ENCODE assay signal across 40 cellular contexts in genomic region chr7:114190387-114190786, GRCh38.
"Had no signal": no experiment of that assay in that cellular context is flagged by ENCODE, and none has a peak within 500 bp of the region (broad histone marks: within the 10 kb centered on the region; RNA-seq: fewer than 3 reads in every experiment).

No MANE protein-coding gene starts in this region.

- H3K4me1 ChIP-seq: adrenal gland, ascending aorta, body of pancreas, breast epithelium had no signal

- H3K36me3 Mint-ChIP-seq: activated naive CD4-positive, alpha-beta T cell treated with anti-CD3 and anti-CD28 coated beads, Interleukin-2, amount 10 ng/mL, durations not matched to agents 7 days and 5 days; activated naive CD4-positive, alpha-beta T cell treated with anti-CD3 and anti-CD28 coated beads, Interleukin-2, amount 50 U/mL, for 24 hours; activated naive CD4-positive, alpha-beta T cell treated with anti-CD3 and anti-CD28 coated beads, Interleukin-2, amount 50 U/mL, for 72 hours; activated naive CD8-positive, alpha-beta T cell; activated naive CD8-positive, alpha-beta T cell treated with anti-CD3 and anti-CD28 coated beads for 36 hours; activated naive CD8-positive, alpha-beta T cell treated with anti-CD3 and anti-CD28 coated beads, Interleukin-2, amount 10 ng/mL, durations not matched to agents 7 days and 5 days; brain had no signal

- H3K27ac ChIP-seq: adrenal gland, ascending aorta, body of pancreas, brain microvascular endothelial cell, breast epithelium, cardiac muscle cell had no signal

- H3K27ac Mint-ChIP-seq: activated naive CD4-positive, alpha-beta T cell treated with anti-CD3 and anti-CD28 coated beads for 36 hours; activated naive CD4-positive, alpha-beta T cell treated with anti-CD3 and anti-CD28 coated beads, Interleukin-2, amount 10 ng/mL, durations not matched to agents 7 days and 5 days; activated naive CD4-positive, alpha-beta T cell treated with anti-CD3 and anti-CD28 coated beads, Interleukin-2, amount 50 U/mL, for 24 hours; activated naive CD4-positive, alpha-beta T cell treated with anti-CD3 and anti-CD28 coated beads, Interleukin-2, amount 50 U/mL, for 72 hours; activated naive CD8-positive, alpha-beta T cell; activated naive CD8-positive, alpha-beta T cell treated with anti-CD3 and anti-CD28 coated beads for 36 hours; activated naive CD8-positive, alpha-beta T cell treated with anti-CD3 and anti-CD28 coated beads, Interleukin-2, amount 10 ng/mL, durations not matched to agents 7 days and 5 days; activated naive CD8-positive, alpha-beta T cell treated with anti-CD3 and anti-CD28 coated beads, Interleukin-2, amount 50 U/mL, for 24 hours; activated T-cell treated with anti-CD3 and anti-CD28 coated beads, Interleukin-2, amount 50 U/mL, for 24 hours; activated T-cell treated with anti-CD3 and anti-CD28 coated beads, Interleukin-2, amount 50 U/mL, for 72 hours; activated T-helper 1 cell treated with anti-CD3 and anti-CD28 coated beads, Interleukin-12 subunit alpha, Interleukin-12 subunit beta, Interleukin-2, Interleukin-4 antibody, amounts not matched to agents 30 ng/mL and 10 ng/mL and 1 ng/mL, durations not matched to agents 14 hours and 24 hours and 36 hours; activated T-helper 17 cell treated with anti-CD3 and anti-CD28 coated beads, Interleukin-2, amount 50 U/mL, for 72 hours; activated T-helper 2 cell treated with anti-CD3 and anti-CD28 coated beads, Interferon-gamma antibody, Interleukin-2, Interleukin-4, amounts not matched to agents 10 μg/mL and 5 μg/mL and 100 μg/mL, durations not matched to agents 14 hours and 24 hours and 36 hours; brain had no signal

- H3K9me3 ChIP-seq: adrenal gland, ascending aorta, body of pancreas, breast epithelium had no signal

- FAIRE-seq: astrocyte, bronchial epithelial cell had no signal

- H3K4me3 Mint-ChIP-seq: activated naive CD4-positive, alpha-beta T cell treated with anti-CD3 and anti-CD28 coated beads for 36 hours; activated naive CD4-positive, alpha-beta T cell treated with anti-CD3 and anti-CD28 coated beads, Interleukin-2, amount 10 ng/mL, durations not matched to agents 7 days and 5 days; activated naive CD4-positive, alpha-beta T cell treated with anti-CD3 and anti-CD28 coated beads, Interleukin-2, amount 50 U/mL, for 24 hours; activated naive CD8-positive, alpha-beta T cell; activated naive CD8-positive, alpha-beta T cell treated with anti-CD3 and anti-CD28 coated beads for 36 hours; activated naive CD8-positive, alpha-beta T cell treated with anti-CD3 and anti-CD28 coated beads, Interleukin-2, amount 10 ng/mL, durations not matched to agents 7 days and 5 days; activated naive CD8-positive, alpha-beta T cell treated with anti-CD3 and anti-CD28 coated beads, Interleukin-2, amount 50 U/mL, for 24 hours; activated T-cell treated with anti-CD3 and anti-CD28 coated beads, Interleukin-2, amount 50 U/mL, for 24 hours; activated T-cell treated with anti-CD3 and anti-CD28 coated beads, Interleukin-2, amount 50 U/mL, for 4 hours; activated T-cell treated with anti-CD3 and anti-CD28 coated beads, Interleukin-2, amount 50 U/mL, for 72 hours; activated T-helper 1 cell treated with anti-CD3 and anti-CD28 coated beads, Interleukin-12 subunit alpha, Interleukin-12 subunit beta, Interleukin-2, Interleukin-4 antibody, amounts not matched to agents 30 ng/mL and 10 ng/mL and 1 ng/mL, durations not matched to agents 14 hours and 24 hours and 36 hours; activated T-helper 17 cell treated with anti-CD3 and anti-CD28 coated beads, Interleukin-2, amount 50 U/mL, for 72 hours; brain; central memory CD8-positive, alpha-beta T cell had no signal

- ATAC-seq: activated naive CD4-positive, alpha-beta T cell treated with anti-CD3 and anti-CD28 coated beads, Interleukin-2, amount 50 U/mL, for 72 hours; activated naive CD8-positive, alpha-beta T cell treated with anti-CD3 and anti-CD28 coated beads, Interleukin-2, amount 50 U/mL, for 24 hours; activated T-cell treated with anti-CD3 and anti-CD28 coated beads, Interleukin-2, amount 50 U/mL, for 4 hours; activated T-cell treated with anti-CD3 and anti-CD28 coated beads, Interleukin-2, amount 50 U/mL, for 72 hours; activated T-helper 17 cell treated with anti-CD3 and anti-CD28 coated beads, Interleukin-2, amount 50 U/mL, for 72 hours; body of pancreas had no signal

- H3K4me3 ChIP-seq: adrenal gland, ascending aorta, body of pancreas, breast epithelium, cardiac muscle cell had no signal

- H3K4me1 Mint-ChIP-seq: activated naive CD4-positive, alpha-beta T cell treated with anti-CD3 and anti-CD28 coated beads, Interleukin-2, amount 10 ng/mL, durations not matched to agents 7 days and 5 days; activated naive CD4-positive, alpha-beta T cell treated with anti-CD3 and anti-CD28 coated beads, Interleukin-2, amount 50 U/mL, for 24 hours; activated naive CD8-positive, alpha-beta T cell treated with anti-CD3 and anti-CD28 coated beads for 36 hours; activated naive CD8-positive, alpha-beta T cell treated with anti-CD3 and anti-CD28 coated beads, Interleukin-2, amount 10 ng/mL, durations not matched to agents 7 days and 5 days; activated naive CD8-positive, alpha-beta T cell treated with anti-CD3 and anti-CD28 coated beads, Interleukin-2, amount 50 U/mL, for 24 hours; activated T-helper 17 cell treated with anti-CD3 and anti-CD28 coated beads, Interleukin-2, amount 50 U/mL, for 72 hours; central memory CD8-positive, alpha-beta T cell had no signal

- H3K9me3 Mint-ChIP-seq: activated naive CD4-positive, alpha-beta T cell treated with anti-CD3 and anti-CD28 coated beads for 36 hours; activated naive CD4-positive, alpha-beta T cell treated with anti-CD3 and anti-CD28 coated beads, Interleukin-2, amount 10 ng/mL, durations not matched to agents 7 days and 5 days; activated naive CD4-positive, alpha-beta T cell treated with anti-CD3 and anti-CD28 coated beads, Interleukin-2, amount 50 U/mL, for 24 hours; activated naive CD4-positive, alpha-beta T cell treated with anti-CD3 and anti-CD28 coated beads, Interleukin-2, amount 50 U/mL, for 72 hours; activated naive CD8-positive, alpha-beta T cell treated with anti-CD3 and anti-CD28 coated beads for 36 hours; activated naive CD8-positive, alpha-beta T cell treated with anti-CD3 and anti-CD28 coated beads, Interleukin-2, amount 10 ng/mL, durations not matched to agents 7 days and 5 days; activated naive CD8-positive, alpha-beta T cell treated with anti-CD3 and anti-CD28 coated beads, Interleukin-2, amount 50 U/mL, for 24 hours; activated T-cell treated with anti-CD3 and anti-CD28 coated beads, Interleukin-2, amount 50 U/mL, for 24 hours; activated T-cell treated with anti-CD3 and anti-CD28 coated beads, Interleukin-2, amount 50 U/mL, for 4 hours; activated T-cell treated with anti-CD3 and anti-CD28 coated beads, Interleukin-2, amount 50 U/mL, for 72 hours; activated T-helper 1 cell treated with anti-CD3 and anti-CD28 coated beads, Interleukin-12 subunit alpha, Interleukin-12 subunit beta, Interleukin-2, Interleukin-4 antibody, amounts not matched to agents 30 ng/mL and 10 ng/mL and 1 ng/mL, durations not matched to agents 14 hours and 24 hours and 36 hours; activated T-helper 17 cell treated with anti-CD3 and anti-CD28 coated beads, Interleukin-2, amount 50 U/mL, for 72 hours; activated T-helper 2 cell treated with anti-CD3 and anti-CD28 coated beads, Interferon-gamma antibody, Interleukin-2, Interleukin-4, amounts not matched to agents 10 μg/mL and 5 μg/mL and 100 μg/mL, durations not matched to agents 14 hours and 24 hours and 36 hours; brain had no signal

- H3K36me3 ChIP-seq: adrenal gland, ascending aorta, brain microvascular endothelial cell, breast epithelium, cardiac muscle cell had no signal

- DNase-seq: activated effector memory CD4-positive, alpha-beta T cell treated with anti-CD3 and anti-CD28 coated beads, Interleukin-2, amount 50 U/mL, for 16 hours; activated effector memory CD4-positive, alpha-beta T cell treated with Interleukin-2 at 50 U/mL for 16 hours; activated gamma-delta T cell; activated gamma-delta T cell treated with Interleukin-2 at 50 U/mL for 16 hours; activated naive CD4-positive, alpha-beta T cell; activated naive CD4-positive, alpha-beta T cell treated with anti-CD3 and anti-CD28 coated beads for 36 hours; activated naive CD4-positive, alpha-beta T cell treated with anti-CD3 and anti-CD28 coated beads, Interleukin-2, amount 10 ng/mL, durations not matched to agents 7 days and 5 days; activated naive CD4-positive, alpha-beta T cell treated with anti-CD3 and anti-CD28 coated beads, Interleukin-2, amount 50 U/mL, for 16 hours; activated naive CD8-positive, alpha-beta T cell treated with anti-CD3 and anti-CD28 coated beads for 36 hours; activated naive CD8-positive, alpha-beta T cell treated with anti-CD3 and anti-CD28 coated beads, Interleukin-2, amount 10 ng/mL, durations not matched to agents 7 days and 5 days; activated naive CD8-positive, alpha-beta T cell treated with anti-CD3 and anti-CD28 coated beads, Interleukin-2, amount 50 U/mL, for 24 hours; activated T-cell treated with anti-CD3 and anti-CD28 coated beads for 4 hours; activated T-cell treated with anti-CD3 and anti-CD28 coated beads, Interleukin-2, amount 50 U/mL, for 1 hour; activated T-cell treated with anti-CD3 and anti-CD28 coated beads, Interleukin-2, amount 50 U/mL, for 24 hours; activated T-cell treated with anti-CD3 and anti-CD28 coated beads, Interleukin-2, amount 50 U/mL, for 4 hours; activated T-cell treated with anti-CD3 and anti-CD28 coated beads, Interleukin-2, amount 50 U/mL, for 48 hours; activated T-cell treated with anti-CD3 and anti-CD28 coated beads, Interleukin-2, amount 50 U/mL, for 72 hours; adrenal gland; amniotic stem cell; amygdala; anterior cingulate cortex; aorta; brain microvascular endothelial cell; caudate nucleus; central memory CD4-positive, alpha-beta T cell; cerebellar nuclear complex had no signal

- H3K27me3 Mint-ChIP-seq: activated naive CD4-positive, alpha-beta T cell treated with anti-CD3 and anti-CD28 coated beads, Interleukin-2, amount 10 ng/mL, durations not matched to agents 7 days and 5 days; activated naive CD4-positive, alpha-beta T cell treated with anti-CD3 and anti-CD28 coated beads, Interleukin-2, amount 50 U/mL, for 24 hours; activated naive CD8-positive, alpha-beta T cell; activated naive CD8-positive, alpha-beta T cell treated with anti-CD3 and anti-CD28 coated beads for 36 hours; activated naive CD8-positive, alpha-beta T cell treated with anti-CD3 and anti-CD28 coated beads, Interleukin-2, amount 10 ng/mL, durations not matched to agents 7 days and 5 days; activated naive CD8-positive, alpha-beta T cell treated with anti-CD3 and anti-CD28 coated beads, Interleukin-2, amount 50 U/mL, for 24 hours; activated T-cell treated with anti-CD3 and anti-CD28 coated beads, Interleukin-2, amount 50 U/mL, for 24 hours; activated T-helper 17 cell treated with anti-CD3 and anti-CD28 coated beads, Interleukin-2, amount 50 U/mL, for 72 hours; central memory CD8-positive, alpha-beta T cell had no signal

- H3K27me3 ChIP-seq: adrenal gland, ascending aorta, body of pancreas, brain microvascular endothelial cell, breast epithelium, cardiac muscle cell had no signal
